Comparison of ENCODE assay signal across 20 cellular contexts in genomic region chr2:20533993-20534591, GRCh38.
DNase-seq lines count a peak whose midpoint lies in the region; ATAC-seq and TF ChIP-seq lines count a peak whose summit lies in the region.
"Had no signal": no experiment of that assay in that cellular context is flagged by ENCODE, and none has a peak within 500 bp of the region (broad histone marks: within the 10 kb centered on the region; RNA-seq: fewer than 3 reads in every experiment).

No MANE protein-coding gene starts in this region.

- no peak for TF ChIP-seq CTCF in RWPE2 (IDR thresholded peaks at IDR 0.05; ENCODE audit: poor library complexity, severe bottlenecking)
- TF ChIP-seq CTCF in nephron progenitor cell (IDR thresholded peaks at IDR 0.05), result no peak
- TF ChIP-seq CTCF in type B pancreatic cell (conservative IDR thresholded peaks at IDR 0.05), result no peak

- H3K4me1 Mint-ChIP-seq in activated naive CD8-positive, alpha-beta T cell treated with anti-CD3 and anti-CD28 coated beads for 36 hours, result no peaks in the 10 kb centered on the region
- no peaks in the 10 kb centered on the region for H3K4me1 Mint-ChIP-seq in activated naive CD8-positive, alpha-beta T cell treated with anti-CD3 and anti-CD28 coated beads, Interleukin-2, amount 50 U/mL, for 24 hours
- H3K4me1 Mint-ChIP-seq in nephron progenitor cell, result peaks cover 77% of the 10 kb centered on the region
- H3K4me1 Mint-ChIP-seq in type B pancreatic cell (ENCODE audit: unreplicated experiment), result peaks cover 25% of the 10 kb centered on the region

- no peaks in the 10 kb centered on the region for H3K27me3 ChIP-seq in RWPE2 (ENCODE audit: insufficient read depth, poor library complexity, severe bottlenecking)
- H3K27me3 ChIP-seq: Peyer's patch had no signal

- no peak for ATAC-seq in activated naive CD8-positive, alpha-beta T cell treated with anti-CD3 and anti-CD28 coated beads, Interleukin-2, amount 50 U/mL, for 24 hours
- ATAC-seq in RWPE2 (ENCODE audit: low read depth), result no peak
- ATAC-seq in GM19467 (IDR thresholded peaks at IDR 0.05; ENCODE audit: unreplicated experiment), result no peak

- H3K4me3 ChIP-seq in RWPE2 (ENCODE audit: severe bottlenecking), result no peak overlapping the region
- H3K4me3 ChIP-seq: A549, GM23248, Peyer's patch had no signal

- no peaks in the 10 kb centered on the region for H3K36me3 ChIP-seq in RWPE2 (ENCODE audit: low read depth)
- H3K36me3 ChIP-seq: Peyer's patch had no signal

- H3K27ac Mint-ChIP-seq in activated naive CD8-positive, alpha-beta T cell treated with anti-CD3 and anti-CD28 coated beads for 36 hours, result peak overlapping the region; percentile 60
- H3K27ac Mint-ChIP-seq in activated naive CD8-positive, alpha-beta T cell treated with anti-CD3 and anti-CD28 coated beads, Interleukin-2, amount 50 U/mL, for 24 hours, result no peak overlapping the region
- H3K27ac Mint-ChIP-seq in nephron progenitor cell (no peak overlapping the region), type B pancreatic cell (peak overlapping the region; percentile 29)

- H3K27ac ChIP-seq in RWPE2 (ENCODE audit: poor library complexity, severe bottlenecking), result no peak overlapping the region
- H3K27ac ChIP-seq: GM23248, Peyer's patch had no signal

- DNase-seq in activated naive CD8-positive, alpha-beta T cell treated with anti-CD3 and anti-CD28 coated beads for 36 hours, result no peak
- DNase-seq in activated naive CD8-positive, alpha-beta T cell treated with anti-CD3 and anti-CD28 coated beads, Interleukin-2, amount 50 U/mL, for 24 hours, result no peak
- DNase-seq in RWPE2 (ENCODE audit: low spot score) (peak; percentile 42), nephron progenitor cell (no peak), type B pancreatic cell (ENCODE audit: extremely low spot score, unreplicated experiment) (no peak), islet precursor cell (no peak), HCEC 1CT (no peak)
- DNase-seq: C1 segment of cervical spinal cord, GDM1, GM23248, KBM-7, NCI-H1105 treated with DMSO at 0.1 percent for 48 hours, NCI-H187, NCI-H2107, NCI-H226, NCI-H526, SW 1271 had no signal

- no peaks in the 10 kb centered on the region for H3K9me3 ChIP-seq in RWPE2 (ENCODE audit: severe bottlenecking)
- H3K9me3 ChIP-seq: A549, Peyer's patch had no signal

- no peaks in the 10 kb centered on the region for H3K27me3 Mint-ChIP-seq in activated naive CD8-positive, alpha-beta T cell treated with anti-CD3 and anti-CD28 coated beads for 36 hours
- no peaks in the 10 kb centered on the region for H3K27me3 Mint-ChIP-seq in activated naive CD8-positive, alpha-beta T cell treated with anti-CD3 and anti-CD28 coated beads, Interleukin-2, amount 50 U/mL, for 24 hours
- H3K27me3 Mint-ChIP-seq in nephron progenitor cell (ENCODE audit: low read depth, poor library complexity), result peaks cover 11% of the 10 kb centered on the region
- H3K27me3 Mint-ChIP-seq in type B pancreatic cell, result peaks cover 14% of the 10 kb centered on the region

- no peak overlapping the region for H3K4me3 Mint-ChIP-seq in activated naive CD8-positive, alpha-beta T cell treated with anti-CD3 and anti-CD28 coated beads for 36 hours
- no peak overlapping the region for H3K4me3 Mint-ChIP-seq in activated naive CD8-positive, alpha-beta T cell treated with anti-CD3 and anti-CD28 coated beads, Interleukin-2, amount 50 U/mL, for 24 hours
- peak overlapping the region; percentile 21 for H3K4me3 Mint-ChIP-seq in nephron progenitor cell
- peak overlapping the region; percentile 47 for H3K4me3 Mint-ChIP-seq in type B pancreatic cell

- no peaks in the 10 kb centered on the region for H3K4me1 ChIP-seq in RWPE2 (ENCODE audit: insufficient read depth, poor library complexity, severe bottlenecking)
- H3K4me1 ChIP-seq: Peyer's patch had no signal

- no peaks in the 10 kb centered on the region for H3K36me3 Mint-ChIP-seq in activated naive CD8-positive, alpha-beta T cell treated with anti-CD3 and anti-CD28 coated beads for 36 hours
- H3K36me3 Mint-ChIP-seq in activated naive CD8-positive, alpha-beta T cell treated with anti-CD3 and anti-CD28 coated beads, Interleukin-2, amount 50 U/mL, for 24 hours (ENCODE audit: low read depth), result no peaks in the 10 kb centered on the region
- H3K36me3 Mint-ChIP-seq in nephron progenitor cell (ENCODE audit: low read depth) (no peaks in the 10 kb centered on the region), type B pancreatic cell (no peaks in the 10 kb centered on the region)

- no peaks in the 10 kb centered on the region for H3K9me3 Mint-ChIP-seq in activated naive CD8-positive, alpha-beta T cell treated with anti-CD3 and anti-CD28 coated beads for 36 hours
- H3K9me3 Mint-ChIP-seq in activated naive CD8-positive, alpha-beta T cell treated with anti-CD3 and anti-CD28 coated beads, Interleukin-2, amount 50 U/mL, for 24 hours, result no peaks in the 10 kb centered on the region
- H3K9me3 Mint-ChIP-seq in nephron progenitor cell (no peaks in the 10 kb centered on the region), type B pancreatic cell (no peaks in the 10 kb centered on the region)

Comparison
In these comparisons a context has a peak if more than half of its experiments do, and no peak if none do; other contexts are left out.
1. H3K27ac Mint-ChIP-seq: peak in activated naive CD8-positive, alpha-beta T cell treated with anti-CD3 and anti-CD28 coated beads for 36 hours (single experiment) and type B pancreatic cell (single experiment); none in activated naive CD8-positive, alpha-beta T cell treated with anti-CD3 and anti-CD28 coated beads, Interleukin-2, amount 50 U/mL, for 24 hours (single experiment) and nephron progenitor cell (single experiment).
2. H3K4me3 Mint-ChIP-seq: peak in nephron progenitor cell (single experiment) and type B pancreatic cell (single experiment); none in activated naive CD8-positive, alpha-beta T cell treated with anti-CD3 and anti-CD28 coated beads for 36 hours (single experiment) and activated naive CD8-positive, alpha-beta T cell treated with anti-CD3 and anti-CD28 coated beads, Interleukin-2, amount 50 U/mL, for 24 hours (single experiment).